In the genomic region with DNA sequence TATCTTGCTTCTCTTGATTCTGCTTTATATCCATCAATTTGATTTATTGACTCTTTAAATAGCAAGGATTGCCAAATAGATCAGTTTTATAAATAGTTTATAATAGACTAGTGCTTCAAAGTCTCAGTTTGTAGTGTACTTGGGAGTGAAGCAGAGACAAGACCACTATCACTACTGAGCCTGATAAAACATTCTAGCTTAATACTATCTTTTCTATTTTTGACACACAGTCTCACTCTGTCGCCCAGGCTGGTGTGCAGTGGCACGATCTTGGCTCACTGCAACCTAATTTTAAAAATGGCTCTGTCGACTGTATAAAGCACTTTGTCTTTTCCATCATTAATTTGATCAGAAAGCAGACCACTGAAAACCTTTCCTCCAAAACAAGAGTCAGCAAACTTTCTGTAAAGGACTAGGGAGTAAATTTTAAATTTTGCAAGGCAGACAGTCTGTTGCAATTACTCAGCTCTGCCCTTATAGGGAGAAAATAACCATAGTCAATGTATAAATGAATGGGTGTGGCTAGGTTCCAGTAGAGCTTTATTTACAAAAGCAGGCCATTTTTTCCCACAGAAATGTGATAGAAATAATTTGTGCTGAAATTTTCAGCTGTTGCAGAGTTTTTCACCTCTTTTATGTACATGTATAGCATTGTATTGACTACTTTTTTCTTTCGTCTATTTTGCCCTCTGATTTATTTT, we compare ENCODE assay signal across 12 cellular contexts. TPM values are rescaled to one million over a fixed set of nuclear protein-coding genes. Genes with fewer than 3 reads are reported as not detected.
DNase-seq lines count a peak whose midpoint lies in the region; ATAC-seq, FAIRE-seq and TF ChIP-seq lines count a peak whose summit lies in the region.
"Had no signal": no experiment of that assay in that cellular context is flagged by ENCODE, and none has a peak within 500 bp of the region (broad histone marks: within the 10 kb centered on the region; RNA-seq: fewer than 3 reads in every experiment).

No MANE protein-coding gene starts in this region.

- H3K36me3 Mint-ChIP-seq in activated CD4-positive, alpha-beta memory T cell treated with anti-CD3 and anti-CD28 coated beads for 36 hours: peaks cover 16% of the 10 kb centered on the region

- DNase-seq in AG10803 (ENCODE audit: low read depth) (peak; percentile 17), GM19239 (ENCODE audit: insufficient read length, low spot score) (no peak), left ventricle myocardium inferior (no peak), OCI-M1 (lab: John Stamatoyannopoulos, UW) (no peak), testis (no peak), NCI-H1930 (lab: John Stamatoyannopoulos, UW) (no peak)
- no peak for DNase-seq in activated CD4-positive, alpha-beta memory T cell treated with anti-CD3 and anti-CD28 coated beads for 36 hours
- DNase-seq: endodermal cell; stimulated activated CD4-positive, alpha-beta T cell treated with anti-CD3 and anti-CD28 coated beads, Interleukin-4, amount 100 ng/mL, for 24 hours had no signal

- TF ChIP-seq CTCF in AG10803 (conservative IDR thresholded peaks at IDR 0.05; ENCODE audit: low read length) (no peak), left ventricle myocardium inferior (IDR thresholded peaks at IDR 0.05; ENCODE audit: borderline replicate concordance) (no peak), testis (IDR thresholded peaks at IDR 0.05) (no peak)

- H3K27ac Mint-ChIP-seq in activated CD4-positive, alpha-beta memory T cell treated with anti-CD3 and anti-CD28 coated beads for 36 hours: no peak overlapping the region
- H3K27ac Mint-ChIP-seq: endodermal cell had no signal

- no peaks in the 10 kb centered on the region for H3K36me3 ChIP-seq in left ventricle myocardium inferior
- H3K36me3 ChIP-seq in testis (ENCODE audit: low read depth, missing control alignments): no peaks in the 10 kb centered on the region

- intact Hi-C loops in activated CD4-positive, alpha-beta memory T cell treated with anti-CD3 and anti-CD28 coated beads for 36 hours (cut with micrococcal nuclease): no loop called here
- intact Hi-C loops in left ventricle myocardium inferior (cut with micrococcal nuclease) (no loop called here), testis (cut with DNase I; ENCODE audit: low total_unique reads) (no loop called here)

- FAIRE-seq in GM19239 (lab: Jason Lieb, UNC): peak; percentile 58
- FAIRE-seq: D721Med had no signal

- peaks cover 89% of the 10 kb centered on the region for H3K4me1 Mint-ChIP-seq in activated CD4-positive, alpha-beta memory T cell treated with anti-CD3 and anti-CD28 coated beads for 36 hours (ENCODE audit: low read depth)

- peak overlapping the region; percentile 2 for H3K4me3 Mint-ChIP-seq in activated CD4-positive, alpha-beta memory T cell treated with anti-CD3 and anti-CD28 coated beads for 36 hours
- H3K4me3 Mint-ChIP-seq: endodermal cell had no signal

- H3K4me1 ChIP-seq in left ventricle myocardium inferior: peaks cover 94% of the 10 kb centered on the region
- peaks cover 66% of the 10 kb centered on the region for H3K4me1 ChIP-seq in testis

- H3K27ac ChIP-seq in left ventricle myocardium inferior (replicated peaks): peak overlapping the region; percentile 77
- H3K27ac ChIP-seq in testis: no peak overlapping the region
- H3K27ac ChIP-seq: KMS-11 had no signal

- H3K27me3 Mint-ChIP-seq in activated CD4-positive, alpha-beta memory T cell treated with anti-CD3 and anti-CD28 coated beads for 36 hours: no peaks in the 10 kb centered on the region

- no peak for ATAC-seq in HG02852 (IDR thresholded peaks at IDR 0.05; ENCODE audit: unreplicated experiment)

- CTCF ChIA-PET in activated CD4-positive, alpha-beta memory T cell treated with anti-CD3 and anti-CD28 coated beads for 36 hours (lab: Charles Lee): interaction anchor here (0.9 to 2.5 kb wide), 5 partner anchors 8 to 354 kb away, joined by 3 to 13 read pairs (median 4); no protein-coding TSS in a partner anchor

- POLR2A ChIA-PET in activated CD4-positive, alpha-beta memory T cell treated with anti-CD3 and anti-CD28 coated beads for 36 hours (lab: Charles Lee): interaction anchor here (0.6 to 1.6 kb wide), 5 partner anchors 8 to 67 kb away, joined by 3 to 6 read pairs (median 4); a partner anchor contains a TSS

- no peak for TF ChIP-seq POLR2A in testis (IDR thresholded peaks at IDR 0.05)

- H3K4me3 ChIP-seq in AG10803 (ENCODE audit: low read length) (no peak overlapping the region), left ventricle myocardium inferior (peak overlapping the region; percentile 22), testis (no peak overlapping the region)

- no peaks in the 10 kb centered on the region for H3K9me3 Mint-ChIP-seq in activated CD4-positive, alpha-beta memory T cell treated with anti-CD3 and anti-CD28 coated beads for 36 hours
- H3K9me3 Mint-ChIP-seq: endodermal cell had no signal

- no peaks in the 10 kb centered on the region for H3K27me3 ChIP-seq in left ventricle myocardium inferior (ENCODE audit: low read depth)
- H3K27me3 ChIP-seq in testis: no peaks in the 10 kb centered on the region

- H3K9me3 ChIP-seq in left ventricle myocardium inferior (replicated peaks) (no peaks in the 10 kb centered on the region), testis (no peaks in the 10 kb centered on the region)

- 56 to 58% methylated on average over 4 of the region's 4 CpGs for WGBS in testis, 2 donors

RNA-seq across cellular contexts. Expression of a gene that starts 7.5 kb away (rescaled TPM):
- 10 to 100 TPM; 79.1 to 84.3 TPM for total RNA-seq in activated CD4-positive, alpha-beta memory T cell treated with anti-CD3 and anti-CD28 coated beads for 36 hours
- total RNA-seq in left ventricle myocardium inferior (72.8 TPM), testis (100 to 1,000 TPM in 1 of 2 donors, 10 to 100 TPM in 1; 85.6 to 109 TPM)
- 47.9 TPM for polyA plus RNA-seq in testis (ENCODE audit: insufficient read depth, low read depth, low replicate concordance)
